ENCODE assay signal across 13 cellular contexts in the genomic region with DNA sequence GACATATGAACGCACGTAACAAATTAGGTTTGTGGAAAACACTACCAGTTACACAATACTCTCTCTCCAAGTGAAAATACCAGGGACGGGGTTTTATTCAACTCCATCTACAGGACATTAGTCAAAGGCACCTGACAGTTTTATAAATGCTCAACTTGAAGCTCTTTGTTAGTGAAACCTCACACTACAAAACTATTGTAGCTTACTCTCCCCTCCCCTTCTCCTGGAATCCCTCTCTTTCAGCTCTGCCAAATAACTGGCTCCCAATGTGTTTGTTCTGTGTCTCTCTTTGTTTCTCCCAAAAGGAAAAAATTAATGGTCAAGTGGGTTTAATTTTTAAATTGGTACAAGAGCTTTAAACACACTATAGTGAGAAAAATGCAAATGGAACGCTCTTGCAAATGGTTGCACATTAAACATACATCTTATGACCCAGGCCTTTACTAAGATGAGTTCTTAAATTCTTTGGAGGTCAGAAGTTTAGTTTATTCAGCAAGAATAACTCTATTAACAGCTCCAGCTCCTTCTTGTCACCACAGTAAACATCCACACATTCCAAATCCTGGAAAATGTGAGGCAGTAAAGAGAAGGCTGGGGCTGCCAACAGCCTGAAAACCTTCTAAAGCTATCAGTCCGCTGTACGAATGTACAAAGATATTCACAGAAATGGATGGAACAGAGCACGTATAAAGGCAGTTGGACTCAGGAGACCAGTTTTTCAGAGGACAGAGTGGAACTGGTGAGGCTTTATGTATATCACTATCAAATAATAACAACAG. TPM values are rescaled to one million over a fixed set of nuclear protein-coding genes. Genes with fewer than 3 reads are reported as not detected.
A peak's percentile ranks its signal among the peaks of the same experiment; 100 is the strongest.
DNase-seq lines count a peak whose midpoint lies in the region; ATAC-seq and TF ChIP-seq lines count a peak whose summit lies in the region.
"Had no signal": no experiment of that assay in that cellular context is flagged by ENCODE, and none has a peak within 500 bp of the region (broad histone marks: within the 10 kb centered on the region; RNA-seq: fewer than 3 reads in every experiment).

No MANE protein-coding gene starts in this region.

- H3K27me3 ChIP-seq in right cardiac atrium (ENCODE audit: control insufficient read depth, insufficient read depth) (no peaks in the 10 kb centered on the region), sigmoid colon (no peaks in the 10 kb centered on the region), Karpas-422 (ENCODE audit: low read length) (no peaks in the 10 kb centered on the region)

- no peaks in the 10 kb centered on the region for H3K79me2 ChIP-seq in Karpas-422 (ENCODE audit: low read length)

- H3K4me3 ChIP-seq in right cardiac atrium (ENCODE audit: low read length) (no peak overlapping the region), sigmoid colon (peak overlapping the region in 2 of 4 donors; percentile 4 to 22), Karpas-422 (ENCODE audit: low read length) (no peak overlapping the region)

- H3K4me3 Mint-ChIP-seq in activated T-cell treated with anti-CD3 and anti-CD28 coated beads, Interleukin-2, amount 50 U/mL, for 72 hours: no peak overlapping the region
- H3K4me3 Mint-ChIP-seq: activated naive CD8-positive, alpha-beta T cell; IgD-negative memory B cell had no signal

- peak in 2 of 4 donors; percentile 1 to 41 for TF ChIP-seq EP300 in sigmoid colon (IDR thresholded peaks at IDR 0.05)

- peak overlapping the region; percentile 91 for H3K27ac ChIP-seq in right cardiac atrium (ENCODE audit: low read length)
- H3K27ac ChIP-seq in sigmoid colon: peak overlapping the region; percentile 71 to 89 (median 86)
- H3K27ac ChIP-seq in Karpas-422 (ENCODE audit: low read length): no peak overlapping the region
- H3K27ac ChIP-seq: WERI-Rb-1 had no signal

- DNase-seq in HCEC 1CT (peak; percentile 5), astrocyte of the hippocampus (ENCODE audit: low read depth, low spot score) (peak; percentile 88), right cardiac atrium (peak in 1 of 3 donors; percentile 71), sigmoid colon (no peak), Karpas-422 (no peak)
- no peak for DNase-seq in activated T-cell treated with anti-CD3 and anti-CD28 coated beads, Interleukin-2, amount 50 U/mL, for 72 hours
- DNase-seq: Calu3, WERI-Rb-1 had no signal

- no peak for TF ChIP-seq POLR2A in sigmoid colon (IDR thresholded peaks at IDR 0.05)

- H3K9ac ChIP-seq in Karpas-422 (ENCODE audit: low read length): no peak overlapping the region

- H3K9me3 ChIP-seq in right cardiac atrium (ENCODE audit: control insufficient read depth, low read length) (no peaks in the 10 kb centered on the region), sigmoid colon (no peaks in the 10 kb centered on the region), Karpas-422 (ENCODE audit: low read length) (no peaks in the 10 kb centered on the region)

- H3K27ac Mint-ChIP-seq in activated T-cell treated with anti-CD3 and anti-CD28 coated beads, Interleukin-2, amount 50 U/mL, for 72 hours: no peak overlapping the region
- H3K27ac Mint-ChIP-seq: activated naive CD8-positive, alpha-beta T cell; IgD-negative memory B cell had no signal

- no peaks in the 10 kb centered on the region for H3K27me3 Mint-ChIP-seq in activated T-cell treated with anti-CD3 and anti-CD28 coated beads, Interleukin-2, amount 50 U/mL, for 72 hours (ENCODE audit: low read depth)

- intact Hi-C loops in right cardiac atrium (cut with DNase I): no loop called here
- intact Hi-C loops in sigmoid colon (cut with DNase I): loop anchor here (2.0 to 5.0 kb wide), 2 partner anchors 44 to 787 kb away; no protein-coding TSS in a partner anchor

- no peaks in the 10 kb centered on the region for H3K9me2 ChIP-seq in Karpas-422 (replicated peaks; ENCODE audit: insufficient read depth, low read length)

- H3K36me3 ChIP-seq in sigmoid colon (no peaks in the 10 kb centered on the region), Karpas-422 (ENCODE audit: insufficient read depth, low read length) (no peaks in the 10 kb centered on the region)

- no peak overlapping the region for H2AFZ ChIP-seq in Karpas-422 (ENCODE audit: low read length)

- TF ChIP-seq CTCF in sigmoid colon (IDR thresholded peaks at IDR 0.05): no peak

- H3K4me2 ChIP-seq in Karpas-422 (ENCODE audit: low read depth, low read length, poor library complexity, severe bottlenecking): no peak overlapping the region

- 47% methylated on average over 7 of the region's 7 CpGs for WGBS in right cardiac atrium
- 80 to 85% methylated on average over 7 of the region's 7 CpGs for WGBS in sigmoid colon, 2 donors

- peaks cover 0 to 1% of the 10 kb centered on the region in 2 donors for H3K9me3 Mint-ChIP-seq in activated T-cell treated with anti-CD3 and anti-CD28 coated beads, Interleukin-2, amount 50 U/mL, for 72 hours

- no peaks in the 10 kb centered on the region for H3K36me3 Mint-ChIP-seq in activated T-cell treated with anti-CD3 and anti-CD28 coated beads, Interleukin-2, amount 50 U/mL, for 72 hours (ENCODE audit: insufficient read depth in 2 of 2)

- no peaks in the 10 kb centered on the region for H3K4me1 Mint-ChIP-seq in activated T-cell treated with anti-CD3 and anti-CD28 coated beads, Interleukin-2, amount 50 U/mL, for 72 hours (ENCODE audit: low read depth)

- peaks cover 1% of the 10 kb centered on the region for H3K4me1 ChIP-seq in right cardiac atrium (ENCODE audit: control insufficient read depth, insufficient read depth, low read length)
- peaks cover 0 to 72% (median 55%) of the 10 kb centered on the region in 4 donors for H3K4me1 ChIP-seq in sigmoid colon
- peaks cover 26% of the 10 kb centered on the region for H3K4me1 ChIP-seq in Karpas-422 (ENCODE audit: low read length)

- H4K20me1 ChIP-seq in Karpas-422 (ENCODE audit: insufficient read depth, low read depth, low read length): no peaks in the 10 kb centered on the region

- ATAC-seq in right cardiac atrium (peak; percentile 87 to 88), GM18909 (IDR thresholded peaks at IDR 0.05; ENCODE audit: poor library complexity, unreplicated experiment) (no peak), HG03354 (IDR thresholded peaks at IDR 0.05; ENCODE audit: poor library complexity, severe bottlenecking, unreplicated experiment) (no peak)
- ATAC-seq in activated T-cell treated with anti-CD3 and anti-CD28 coated beads, Interleukin-2, amount 50 U/mL, for 72 hours (replicated peaks in 1 of 2): no peak
- ATAC-seq: HCT116 had no signal

RNA-seq across cellular contexts. Expression of a gene that starts 48.3 kb away (rescaled TPM):
- total RNA-seq in right cardiac atrium: 10 to 100 TPM; 31.1 to 43.7 (median 41.2) TPM
- 16.4 TPM for polyA plus RNA-seq in right cardiac atrium
- 10 to 100 TPM; 17.9 to 30.7 (median 24.0) TPM for total RNA-seq in sigmoid colon
- 1 to 10 TPM; 5.1 to 9.4 (median 6.6) TPM for polyA plus RNA-seq in sigmoid colon
- under 1 TPM in 1 of 2 donors, not detected in 1; 0.05 TPM for total RNA-seq in activated T-cell treated with anti-CD3 and anti-CD28 coated beads, Interleukin-2, amount 50 U/mL, for 72 hours
- total RNA-seq in Karpas-422 (2014; rRNA removed; shearing (Covaris generic); ENCODE audit: low replicate concordance): 12.1 and 12.8 TPM in 2 replicates

Comparison
In these comparisons a context has a peak if more than half of its experiments do, and no peak if none do; other contexts are left out.
1. DNase-seq: peak in HCEC 1CT (single experiment) and astrocyte of the hippocampus (single experiment); none in sigmoid colon (single experiment), activated T-cell treated with anti-CD3 and anti-CD28 coated beads, Interleukin-2, amount 50 U/mL, for 72 hours (0 of 2) and Karpas-422 (single experiment).
2. ATAC-seq: peak in right cardiac atrium (2 of 2); none in GM18909 (single experiment), activated T-cell treated with anti-CD3 and anti-CD28 coated beads, Interleukin-2, amount 50 U/mL, for 72 hours (0 of 2) and HG03354 (single experiment).
3. RNA of a gene that starts 48.3 kb away (total RNA-seq): 31.1 to 43.7 TPM in right cardiac atrium, 17.9 to 30.7 TPM in sigmoid colon and 12.1 to 12.8 TPM in Karpas-422; 0.05 TPM in activated T-cell treated with anti-CD3 and anti-CD28 coated beads, Interleukin-2, amount 50 U/mL, for 72 hours; every median in the first group is over 10 times any median in the second.